In the genomic region with DNA sequence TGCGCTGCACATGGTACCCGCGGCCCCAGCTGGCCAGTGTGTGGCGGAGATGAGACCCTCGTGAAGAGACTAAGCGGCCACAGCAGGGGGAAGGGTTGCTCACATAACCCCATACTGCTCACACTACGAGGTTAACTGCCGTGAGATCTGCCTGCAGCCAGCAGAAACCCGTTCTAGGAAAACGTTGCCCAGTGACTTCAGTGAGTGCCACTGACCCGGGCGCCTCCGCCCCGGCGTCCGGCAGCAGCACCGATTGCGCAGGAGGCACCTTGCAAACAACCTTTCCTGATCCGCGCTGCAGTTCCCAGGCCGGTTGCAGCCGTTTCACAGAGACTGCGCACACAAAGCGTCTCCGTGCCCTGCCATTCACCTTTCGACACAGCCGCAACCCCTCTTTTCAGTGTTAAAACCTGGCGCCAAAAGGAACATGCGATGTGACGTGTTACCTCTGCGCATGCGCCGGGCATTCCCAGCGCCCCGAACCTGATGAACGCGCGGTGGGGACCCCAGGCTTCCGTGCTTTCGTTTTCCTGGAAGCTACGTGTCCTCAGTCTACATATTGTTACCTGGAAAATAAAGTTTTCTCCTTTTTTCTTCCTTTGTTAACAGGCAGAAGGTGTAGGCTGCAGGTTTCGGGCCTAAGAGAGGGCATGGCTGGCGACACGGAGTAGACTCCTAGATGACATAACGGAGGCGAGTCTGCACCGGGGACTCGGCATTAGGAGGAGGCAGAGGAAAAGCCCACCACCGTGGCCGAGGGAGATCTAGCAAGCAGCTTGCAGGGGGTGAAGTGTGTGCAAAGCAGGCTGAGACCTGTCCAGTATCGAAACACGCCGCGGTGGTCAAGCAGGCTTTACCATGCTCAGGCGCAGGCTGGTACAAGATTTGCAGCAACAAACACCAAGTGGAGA, we compare ENCODE assay signal across 8 cellular contexts. TPM values are rescaled to one million over a fixed set of nuclear protein-coding genes. Genes with fewer than 3 reads are reported as not detected.
A peak's percentile ranks its signal among the peaks of the same experiment; 100 is the strongest.
DNase-seq lines count a peak whose midpoint lies in the region; TF ChIP-seq lines count a peak whose summit lies in the region.

No MANE protein-coding gene starts in this region.

- no peaks in the 10 kb centered on the region for H3K9me3 ChIP-seq in HEK293 (ENCODE audit: control insufficient read depth, insufficient read depth, low read depth, low read length)
- H3K9me3 ChIP-seq in skeletal muscle satellite cell (replicated peaks; ENCODE audit: low read length) = no peaks in the 10 kb centered on the region

- peaks cover 0 to 12% of the 10 kb centered on the region in 2 experiments; a peak in 1 of 3 replicates for H3K36me3 ChIP-seq in HEK293 (ENCODE audit: control insufficient read depth in 2 of 2, insufficient read depth in 1 of 2, low read length in 2 of 2)
- H3K36me3 ChIP-seq in skeletal muscle satellite cell (ENCODE audit: insufficient read depth, low read length) = no peaks in the 10 kb centered on the region

- no peaks in the 10 kb centered on the region for H3K9me3 Mint-ChIP-seq in T-helper 2 cell treated with Interferon-gamma antibody and Interleukin-4, amounts not matched to agents 5 μg/mL and 100 μg/mL, for 36 hours

- H3K4me3 ChIP-seq in HEK293 (ENCODE audit: low read depth, low read length) = peak overlapping the region; percentile 47
- H3K4me3 ChIP-seq in astrocyte of the cerebellum (ENCODE audit: low read depth, low read length) = peak overlapping the region; percentile 52
- peak overlapping the region; percentile 61 for H3K4me3 ChIP-seq in iPS-11a (ENCODE audit: low read depth, low read length)
- H3K4me3 ChIP-seq in skeletal muscle satellite cell (ENCODE audit: low read length) = peak overlapping the region; percentile 74

- TF ChIP-seq CTCF in HEK293 (tag by site-specific recombination; IDR thresholded peaks at IDR 0.05) (peak; percentile 95), astrocyte of the cerebellum (IDR thresholded peaks at IDR 0.05; ENCODE audit: low read depth, low read length, missing control alignments) (peak; percentile 4)

- DNase-seq in GDM1 (lab: John Stamatoyannopoulos, UW) = peak; percentile 34
- DNase-seq in NCI-H1092 treated with DMSO at 0.1 percent for 48 hours (lab: John Stamatoyannopoulos, UW) = peak; percentile 80
- peak; percentile 89 for DNase-seq in T-helper 2 cell treated with Interferon-gamma antibody and Interleukin-4, amounts not matched to agents 5 μg/mL and 100 μg/mL, for 36 hours (ENCODE audit: low spot score)
- DNase-seq in astrocyte of the cerebellum (ENCODE audit: low read depth) = no peak
- DNase-seq in NCI-H345 treated with DMSO at 0.1 percent for 48 hours (lab: John Stamatoyannopoulos, UW; ENCODE audit: unreplicated experiment) = no peak

- H3K9ac ChIP-seq in skeletal muscle satellite cell (ENCODE audit: low read depth, low read length) = peak overlapping the region; percentile 81

- peak overlapping the region; percentile 97 for H3K4me2 ChIP-seq in skeletal muscle satellite cell (ENCODE audit: low read length)

- in situ Hi-C loops in astrocyte of the cerebellum (cut with HindIII; ENCODE audit: low sequenced_read_pairs) = no loop called here

- H3K4me3 Mint-ChIP-seq in T-helper 2 cell treated with Interferon-gamma antibody and Interleukin-4, amounts not matched to agents 5 μg/mL and 100 μg/mL, for 36 hours = peak overlapping the region; percentile 85

- H3K4me1 ChIP-seq in HEK293 (ENCODE audit: control insufficient read depth, insufficient read depth, low read length) (peaks cover 18% of the 10 kb centered on the region; the same call in 1 of the 2 replicates), skeletal muscle satellite cell (ENCODE audit: control insufficient read depth, insufficient read depth, low read length) (peaks cover 18% of the 10 kb centered on the region)

- H3K4me1 Mint-ChIP-seq in T-helper 2 cell treated with Interferon-gamma antibody and Interleukin-4, amounts not matched to agents 5 μg/mL and 100 μg/mL, for 36 hours (ENCODE audit: low read depth) = peaks cover 51% of the 10 kb centered on the region

- H3K27me3 ChIP-seq in skeletal muscle satellite cell (ENCODE audit: control insufficient read depth, insufficient read depth, low read length) = no peaks in the 10 kb centered on the region

- CTCF ChIA-PET in HEK293 (lab: Yijun Ruan, JAX) = interaction anchor here (0.6 to 1.7 kb wide), 6 partner anchors 8 to 1267 kb away, joined by 3 to 5 read pairs (median 4); no protein-coding TSS in a partner anchor

- H3K27me3 Mint-ChIP-seq in T-helper 2 cell treated with Interferon-gamma antibody and Interleukin-4, amounts not matched to agents 5 μg/mL and 100 μg/mL, for 36 hours (ENCODE audit: low read depth) = no peaks in the 10 kb centered on the region

- H3K27ac Mint-ChIP-seq in T-helper 2 cell treated with Interferon-gamma antibody and Interleukin-4, amounts not matched to agents 5 μg/mL and 100 μg/mL, for 36 hours = peak overlapping the region; percentile 96

- POLR2A ChIA-PET in HEK293 (lab: Yijun Ruan, JAX) = interaction anchor here (1.0 to 3.1 kb wide), 3 partner anchors 9 to 112 kb away, joined by 4 to 25 read pairs (median 6); a partner anchor contains a TSS

- peak overlapping the region; percentile 93 for H3K27ac ChIP-seq in HEK293 (ENCODE audit: extremely low read depth, low read depth, low read length)

- peaks cover 47% of the 10 kb centered on the region for H3K36me3 Mint-ChIP-seq in T-helper 2 cell treated with Interferon-gamma antibody and Interleukin-4, amounts not matched to agents 5 μg/mL and 100 μg/mL, for 36 hours (ENCODE audit: low read depth)

TF ChIP-seq in HEK293, 187 proteins besides CTCF, POLR2A, EP300 and RAD21 (continues in another document):
- TF ChIP-seq, protein P1, sequence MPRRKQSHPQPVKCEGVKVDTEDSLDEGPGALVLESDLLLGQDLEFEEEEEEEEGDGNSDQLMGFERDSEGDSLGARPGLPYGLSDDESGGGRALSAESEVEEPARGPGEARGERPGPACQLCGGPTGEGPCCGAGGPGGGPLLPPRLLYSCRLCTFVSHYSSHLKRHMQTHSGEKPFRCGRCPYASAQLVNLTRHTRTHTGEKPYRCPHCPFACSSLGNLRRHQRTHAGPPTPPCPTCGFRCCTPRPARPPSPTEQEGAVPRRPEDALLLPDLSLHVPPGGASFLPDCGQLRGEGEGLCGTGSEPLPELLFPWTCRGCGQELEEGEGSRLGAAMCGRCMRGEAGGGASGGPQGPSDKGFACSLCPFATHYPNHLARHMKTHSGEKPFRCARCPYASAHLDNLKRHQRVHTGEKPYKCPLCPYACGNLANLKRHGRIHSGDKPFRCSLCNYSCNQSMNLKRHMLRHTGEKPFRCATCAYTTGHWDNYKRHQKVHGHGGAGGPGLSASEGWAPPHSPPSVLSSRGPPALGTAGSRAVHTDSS (tag by site-specific recombination; IDR thresholded peaks at IDR 0.05) = no peak
- TF ChIP-seq, protein P2, sequence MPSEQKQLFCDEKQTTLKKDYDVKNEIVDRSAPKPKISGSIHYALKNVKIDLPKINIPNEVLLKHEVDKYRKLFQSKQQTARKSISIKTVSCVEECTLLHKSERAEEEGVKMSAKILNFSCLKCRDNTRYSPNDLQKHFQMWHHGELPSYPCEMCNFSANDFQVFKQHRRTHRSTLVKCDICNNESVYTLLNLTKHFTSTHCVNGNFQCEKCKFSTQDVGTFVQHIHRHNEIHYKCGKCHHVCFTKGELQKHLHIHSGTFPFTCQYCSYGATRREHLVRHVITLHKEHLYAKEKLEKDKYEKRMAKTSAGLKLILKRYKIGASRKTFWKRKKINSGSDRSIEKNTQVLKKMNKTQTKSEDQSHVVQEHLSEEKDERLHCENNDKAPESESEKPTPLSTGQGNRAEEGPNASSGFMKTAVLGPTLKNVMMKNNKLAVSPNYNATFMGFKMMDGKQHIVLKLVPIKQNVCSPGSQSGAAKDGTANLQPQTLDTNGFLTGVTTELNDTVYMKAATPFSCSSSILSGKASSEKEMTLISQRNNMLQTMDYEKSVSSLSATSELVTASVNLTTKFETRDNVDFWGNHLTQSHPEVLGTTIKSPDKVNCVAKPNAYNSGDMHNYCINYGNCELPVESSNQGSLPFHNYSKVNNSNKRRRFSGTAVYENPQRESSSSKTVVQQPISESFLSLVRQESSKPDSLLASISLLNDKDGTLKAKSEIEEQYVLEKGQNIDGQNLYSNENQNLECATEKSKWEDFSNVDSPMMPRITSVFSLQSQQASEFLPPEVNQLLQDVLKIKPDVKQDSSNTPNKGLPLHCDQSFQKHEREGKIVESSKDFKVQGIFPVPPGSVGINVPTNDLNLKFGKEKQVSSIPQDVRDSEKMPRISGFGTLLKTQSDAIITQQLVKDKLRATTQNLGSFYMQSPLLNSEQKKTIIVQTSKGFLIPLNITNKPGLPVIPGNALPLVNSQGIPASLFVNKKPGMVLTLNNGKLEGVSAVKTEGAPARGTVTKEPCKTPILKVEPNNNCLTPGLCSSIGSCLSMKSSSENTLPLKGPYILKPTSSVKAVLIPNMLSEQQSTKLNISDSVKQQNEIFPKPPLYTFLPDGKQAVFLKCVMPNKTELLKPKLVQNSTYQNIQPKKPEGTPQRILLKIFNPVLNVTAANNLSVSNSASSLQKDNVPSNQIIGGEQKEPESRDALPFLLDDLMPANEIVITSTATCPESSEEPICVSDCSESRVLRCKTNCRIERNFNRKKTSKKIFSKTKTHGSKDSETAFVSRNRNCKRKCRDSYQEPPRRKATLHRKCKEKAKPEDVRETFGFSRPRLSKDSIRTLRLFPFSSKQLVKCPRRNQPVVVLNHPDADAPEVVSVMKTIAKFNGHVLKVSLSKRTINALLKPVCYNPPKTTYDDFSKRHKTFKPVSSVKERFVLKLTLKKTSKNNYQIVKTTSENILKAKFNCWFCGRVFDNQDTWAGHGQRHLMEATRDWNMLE (tag by site-specific recombination; conservative IDR thresholded peaks at IDR 0.05; ENCODE audit: low read depth) = no peak
- TF ChIP-seq ZNF292 (tag by site-specific recombination; IDR thresholded peaks at IDR 0.05; ENCODE audit: borderline replicate concordance, low read depth) (no peak), ZNF585B (tag by site-specific recombination; IDR thresholded peaks at IDR 0.05) (peak; percentile 23; the same call in 1 of the 2 replicates), WT1 (tag by site-specific recombination; IDR thresholded peaks at IDR 0.05) (no peak; the same call in 1 of the 2 replicates)
- TF ChIP-seq, protein P3, sequence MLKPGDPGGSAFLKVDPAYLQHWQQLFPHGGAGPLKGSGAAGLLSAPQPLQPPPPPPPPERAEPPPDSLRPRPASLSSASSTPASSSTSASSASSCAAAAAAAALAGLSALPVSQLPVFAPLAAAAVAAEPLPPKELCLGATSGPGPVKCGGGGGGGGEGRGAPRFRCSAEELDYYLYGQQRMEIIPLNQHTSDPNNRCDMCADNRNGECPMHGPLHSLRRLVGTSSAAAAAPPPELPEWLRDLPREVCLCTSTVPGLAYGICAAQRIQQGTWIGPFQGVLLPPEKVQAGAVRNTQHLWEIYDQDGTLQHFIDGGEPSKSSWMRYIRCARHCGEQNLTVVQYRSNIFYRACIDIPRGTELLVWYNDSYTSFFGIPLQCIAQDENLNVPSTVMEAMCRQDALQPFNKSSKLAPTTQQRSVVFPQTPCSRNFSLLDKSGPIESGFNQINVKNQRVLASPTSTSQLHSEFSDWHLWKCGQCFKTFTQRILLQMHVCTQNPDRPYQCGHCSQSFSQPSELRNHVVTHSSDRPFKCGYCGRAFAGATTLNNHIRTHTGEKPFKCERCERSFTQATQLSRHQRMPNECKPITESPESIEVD (tag by site-specific recombination; IDR thresholded peaks at IDR 0.05) = no peak

RNA-seq across cellular contexts. Expression of a gene that starts 8.9 kb away (rescaled TPM):
- 55.7 and 72.0 TPM in 2 replicates for total RNA-seq in skeletal muscle satellite cell (2012; rRNA removed)

Comparison
In these comparisons a context has a peak if more than half of its experiments do, and no peak if none do; other contexts are left out.
1. DNase-seq: peak in GDM1 (single experiment), NCI-H1092 treated with DMSO at 0.1 percent for 48 hours (single experiment) and T-helper 2 cell treated with Interferon-gamma antibody and Interleukin-4, amounts not matched to agents 5 μg/mL and 100 μg/mL, for 36 hours (single experiment); none in astrocyte of the cerebellum (single experiment) and NCI-H345 treated with DMSO at 0.1 percent for 48 hours (single experiment).
2. Peak in every context shown above with its lines, with median percentiles within 50 percentile points of each other: H3K4me3 ChIP-seq.